1 cellular context compared by ENCODE assay signal in genomic region chr19:38737297-38737865, GRCh38.
A peak's percentile ranks its signal among the peaks of the same experiment; 100 is the strongest.
TF ChIP-seq lines count a peak whose summit lies in the region.

No MANE protein-coding gene starts in this region.

TF ChIP-seq in K562, 482 proteins besides CTCF, POLR2A, EP300 and RAD21:
- TF ChIP-seq SP1 (CRISPR knock-in tag; IDR thresholded peaks at IDR 0.05) (no peak), BRD4 (IDR thresholded peaks at IDR 0.05) (no peak), RFX7 (CRISPR knock-in tag; IDR thresholded peaks at IDR 0.05) (no peak), ZNF592 (IDR thresholded peaks at IDR 0.05) (0 out of 2 replicates have a peak, but pooled peaks have one; percentile 25), ZNF75A (CRISPR knock-in tag; IDR thresholded peaks at IDR 0.05) (no peak), RERE (CRISPR knock-in tag; IDR thresholded peaks at IDR 0.05; ENCODE audit: borderline replicate concordance) (no peak), ZNF311 (CRISPR knock-in tag; IDR thresholded peaks at IDR 0.05) (no peak), TFAP4 (CRISPR knock-in tag; IDR thresholded peaks at IDR 0.05; ENCODE audit: borderline replicate concordance) (no peak), HMGN3 (IDR thresholded peaks at IDR 0.05; ENCODE audit: borderline replicate concordance, extremely low read depth, insufficient read length, low read depth, low read length) (peak; percentile 47), MXD1 (CRISPR knock-in tag; IDR thresholded peaks at IDR 0.05; ENCODE audit: borderline replicate concordance, poor library complexity, severe bottlenecking) (no peak), ZBTB49 (CRISPR knock-in tag; IDR thresholded peaks at IDR 0.05; ENCODE audit: borderline replicate concordance) (no peak), ZNF384 (IDR thresholded peaks at IDR 0.05; ENCODE audit: low read depth, low read length) (no peak), HINFP (tag; conservative IDR thresholded peaks at IDR 0.05; ENCODE audit: low read depth) (no peak), MTA1 (IDR thresholded peaks at IDR 0.05; ENCODE audit: borderline replicate concordance) (no peak), ZNF212 (CRISPR knock-in tag; IDR thresholded peaks at IDR 0.05) (no peak), RBFOX2 (IDR thresholded peaks at IDR 0.05; ENCODE audit: low read depth, low read length) (0 out of 2 replicates have a peak, but pooled peaks have one; percentile 29), CTBP1 (IDR thresholded peaks at IDR 0.05; ENCODE audit: borderline replicate concordance) (no peak), TRIM25 (IDR thresholded peaks at IDR 0.05; ENCODE audit: borderline replicate concordance) (no peak), SFPQ (IDR thresholded peaks at IDR 0.05; ENCODE audit: low read depth, low read length) (no peak), CBX3 (IDR thresholded peaks at IDR 0.05; ENCODE audit: borderline replicate concordance in 1 of 2, low read length in 2 of 2) (no peak), GMEB1 (CRISPR knock-in tag; IDR thresholded peaks at IDR 0.05) (no peak), L3MBTL2 (IDR thresholded peaks at IDR 0.05) (peak; percentile 41; the same call in 1 of the 2 replicates), ZFX (CRISPR knock-in tag; IDR thresholded peaks at IDR 0.05) (peak; percentile 26)
